ENCODE assay signal across 15 cellular contexts in the genomic region with DNA sequence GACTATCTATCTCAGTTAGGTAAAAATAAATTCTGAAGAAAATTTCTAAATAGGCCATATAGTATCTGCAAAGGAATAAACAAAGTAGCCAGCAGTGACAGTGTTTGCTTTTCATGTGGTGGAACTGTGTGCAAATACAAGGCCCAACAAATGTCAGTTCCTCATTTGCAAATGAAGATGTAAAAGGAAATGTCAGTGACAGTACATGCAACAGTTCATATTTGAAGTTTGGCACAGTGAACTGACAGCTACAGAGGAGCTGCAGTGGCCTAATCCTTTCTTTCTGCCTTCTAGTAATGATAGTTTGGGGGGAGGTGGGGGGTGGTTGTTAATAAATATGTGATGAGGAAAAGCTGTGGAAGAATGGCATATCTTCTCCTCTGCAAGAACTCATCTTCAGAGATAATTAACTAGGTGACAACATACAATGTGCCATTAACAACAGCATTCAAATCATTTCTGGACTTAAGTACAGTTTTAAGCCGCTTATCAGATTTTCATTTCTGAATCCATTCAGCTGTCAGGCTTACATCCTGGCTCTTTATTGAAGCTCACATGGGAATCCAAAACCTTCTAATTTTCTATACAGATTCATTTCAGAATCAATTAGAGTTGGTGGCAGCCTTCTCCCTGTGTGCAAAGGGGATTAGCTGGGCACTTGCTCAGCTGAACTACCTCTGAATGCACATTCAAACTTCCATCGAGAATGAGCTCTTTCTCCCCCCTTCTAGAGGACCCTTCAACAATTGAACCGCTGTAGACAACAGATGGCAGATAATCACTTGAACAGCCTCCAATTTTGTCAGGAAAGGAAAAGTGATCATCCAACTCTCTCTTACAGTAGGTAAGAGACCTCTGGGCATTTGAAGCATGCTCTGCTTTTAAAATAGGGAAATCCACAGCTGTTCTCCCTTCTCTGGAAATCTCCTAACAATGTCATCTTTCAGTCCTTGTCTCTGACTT.
DNase-seq lines count a peak whose midpoint lies in the region; ATAC-seq, FAIRE-seq and TF ChIP-seq lines count a peak whose summit lies in the region.
"Had no signal": no experiment of that assay in that cellular context is flagged by ENCODE, and none has a peak within 500 bp of the region (broad histone marks: within the 10 kb centered on the region; RNA-seq: fewer than 3 reads in every experiment).

No MANE protein-coding gene starts in this region.

- H3K36me3 ChIP-seq in WERI-Rb-1 (no peaks in the 10 kb centered on the region), lower lobe of right lung (no peaks in the 10 kb centered on the region)
- H3K36me3 ChIP-seq: uterus had no signal

- ATAC-seq in lower lobe of right lung, result no peak
- ATAC-seq: SK-N-SH treated with all-trans-retinoic acid at 6 μM for 48 hours; stimulated activated memory B cell treated with anti-CD40 and anti-IgM and Interleukin-4, amounts not matched to agents 10 μg/mL and 1 μg/mL and 100 μg/mL, for 72 hours had no signal

- no peak overlapping the region for H3K27ac ChIP-seq in WERI-Rb-1
- no peak overlapping the region for H3K27ac ChIP-seq in lower lobe of right lung
- H3K27ac ChIP-seq: uterus had no signal

- intact Hi-C loops in lower lobe of right lung (cut with DNase I), result no loop called here

- peak; percentile 98 for FAIRE-seq in D721Med (lab: Jason Lieb, UNC)

- no peaks in the 10 kb centered on the region for H3K4me1 ChIP-seq in lower lobe of right lung
- H3K4me1 ChIP-seq: uterus had no signal

- TF ChIP-seq CTCF in D721Med (IDR thresholded peaks at IDR 0.05; ENCODE audit: insufficient read depth, missing control alignments) (no peak), WERI-Rb-1 (IDR thresholded peaks at IDR 0.05; ENCODE audit: low read depth, low read length) (no peak), lower lobe of right lung (IDR thresholded peaks at IDR 0.05) (no peak)

- no peaks in the 10 kb centered on the region for H3K9me3 ChIP-seq in WERI-Rb-1 (ENCODE audit: severe bottlenecking)
- peaks cover 11% of the 10 kb centered on the region for H3K9me3 ChIP-seq in lower lobe of right lung
- H3K9me3 ChIP-seq: uterus had no signal

- DNase-seq in D721Med (ENCODE audit: insufficient read length, low spot score), result no peak
- peak; percentile 80 for DNase-seq in NCI-H1105 treated with DMSO at 0.1 percent for 48 hours (lab: John Stamatoyannopoulos, UW)
- DNase-seq in NCI-H524 treated with DMSO at 0.1 percent for 48 hours (lab: John Stamatoyannopoulos, UW), result peak; percentile 98
- DNase-seq in WERI-Rb-1, result peak; percentile 77
- no peak for DNase-seq in GF-D8 (lab: John Stamatoyannopoulos, UW)
- DNase-seq in activated CD4-positive, alpha-beta T cell treated with anti-CD3 and anti-CD28 coated beads, Interleukin-2, amount 50 U/mL, for 48 hours, result no peak
- no peak for DNase-seq in lower lobe of right lung
- DNase-seq in iPS-NIHi11 (ENCODE audit: low spot score), result no peak
- DNase-seq: activated T-cell treated with anti-CD3 and anti-CD28 coated beads, Interleukin-2, amount 50 U/mL, for 24 hours; EL; NK-92 treated with Interleukin-12 subunit alpha and Interleukin-12 subunit beta, amount 100 ng/mL, for 24 hours; stimulated activated CD4-positive, alpha-beta T cell treated with anti-CD3 and anti-CD28 coated beads, Interleukin-4, amount 100 ng/mL, for 24 hours; uterus had no signal

- H3K4me3 ChIP-seq in WERI-Rb-1 (ENCODE audit: low read depth, low read length), result no peak overlapping the region
- no peak overlapping the region for H3K4me3 ChIP-seq in lower lobe of right lung
- H3K4me3 ChIP-seq: uterus had no signal

- H3K27me3 ChIP-seq in WERI-Rb-1 (ENCODE audit: insufficient read depth, low read depth, severe bottlenecking) (no peaks in the 10 kb centered on the region), lower lobe of right lung (ENCODE audit: low read depth) (no peaks in the 10 kb centered on the region)
- H3K27me3 ChIP-seq: uterus had no signal

Comparison
In these comparisons a context has a peak if more than half of its experiments do, and no peak if none do; other contexts are left out.
1. DNase-seq: peak in NCI-H1105 treated with DMSO at 0.1 percent for 48 hours (single experiment), NCI-H524 treated with DMSO at 0.1 percent for 48 hours (single experiment) and WERI-Rb-1 (single experiment); none in D721Med (single experiment), GF-D8 (single experiment), activated CD4-positive, alpha-beta T cell treated with anti-CD3 and anti-CD28 coated beads, Interleukin-2, amount 50 U/mL, for 48 hours (0 of 2), lower lobe of right lung (single experiment) and iPS-NIHi11 (single experiment).